8 cellular contexts compared by ENCODE assay signal in genomic region chr6:33390767-33391277, GRCh38. TPM values are rescaled to one million over a fixed set of nuclear protein-coding genes. Genes with fewer than 3 reads are reported as not detected.
A peak's percentile ranks its signal among the peaks of the same experiment; 100 is the strongest.
DNase-seq lines count a peak whose midpoint lies in the region; ATAC-seq, FAIRE-seq and TF ChIP-seq lines count a peak whose summit lies in the region.

No MANE protein-coding gene starts in this region.

- no peak for FAIRE-seq in small intestine (lab: Jason Lieb, UNC)

- DNase-seq in H7: no peak
- no peak for DNase-seq in foreskin keratinocyte
- DNase-seq in small intestine: no peak
- no peak for DNase-seq in glomerular visceral epithelial cell (ENCODE audit: extremely low spot score)
- no peak for DNase-seq in stimulated activated CD8-positive, alpha-beta memory T cell treated with anti-CD3 and anti-CD28 coated beads, Interleukin-4, amount 100 ng/mL, for 48 hours
- no peak for DNase-seq in NCI-H446 (lab: John Stamatoyannopoulos, UW)
- no peak for DNase-seq in HT-29 (ENCODE audit: low spot score)

- no peak for TF ChIP-seq CTCF in VCaP (conservative IDR thresholded peaks at IDR 0.05)
- no peak for TF ChIP-seq CTCF in foreskin keratinocyte (conservative IDR thresholded peaks at IDR 0.05)

- no peaks in the 10 kb centered on the region for H3K9me3 ChIP-seq in small intestine (ENCODE audit: control insufficient read depth, low read depth)

- WGBS in small intestine, 3 donors: 79 to 89% (median 80%) methylated on average over 9 of the region's 9 CpGs

- H3K4me1 ChIP-seq in foreskin keratinocyte (no peaks in the 10 kb centered on the region), small intestine (ENCODE audit: control insufficient read depth in 2 of 2, insufficient read depth in 1 of 2, low read depth in 1 of 2, low read length in 1 of 2) (no peaks in the 10 kb centered on the region)

- ATAC-seq in foreskin keratinocyte: no peak

- peak overlapping the region; percentile 98 for H3K4me3 ChIP-seq in H7 (ENCODE audit: insufficient read depth, low read depth, low read length)
- H3K4me3 ChIP-seq in small intestine (ENCODE audit: low read depth in 1 of 2, low read length in 2 of 2): no peak overlapping the region

- H3K27me3 ChIP-seq in H7 (ENCODE audit: control insufficient read depth, insufficient read depth, low read length): no peaks in the 10 kb centered on the region
- no peaks in the 10 kb centered on the region for H3K27me3 ChIP-seq in foreskin keratinocyte
- no peaks in the 10 kb centered on the region for H3K27me3 ChIP-seq in small intestine (ENCODE audit: control insufficient read depth in 2 of 2, insufficient read depth in 2 of 2, low read length in 2 of 2)

- H3K36me3 ChIP-seq in H7 (replicated peaks; ENCODE audit: control insufficient read depth, insufficient read depth, low read length) (no peaks in the 10 kb centered on the region), small intestine (ENCODE audit: control insufficient read depth in 2 of 2, insufficient read depth in 2 of 2, low read length in 2 of 2) (no peaks in the 10 kb centered on the region)

- peak overlapping the region; percentile 89 for H3K27ac ChIP-seq in VCaP
- peak overlapping the region; percentile 48 for H3K27ac ChIP-seq in foreskin keratinocyte
- peak overlapping the region; percentile 86 to 91 for H3K27ac ChIP-seq in small intestine (ENCODE audit: low read depth in 1 of 2, low read length in 1 of 2)

RNA-seq across cellular contexts. Expression of gene KIFC1, which starts 0.8 kb away (rescaled TPM):
- total RNA-seq in H7 (2014; rRNA removed; shearing (Covaris generic)): 101 and 113 TPM in 2 replicates
- 58.0 and 72.9 TPM in 2 replicates for total RNA-seq in foreskin keratinocyte
- polyA plus RNA-seq in foreskin keratinocyte (42.5 and 52.9 TPM in 2 replicates), small intestine (10 to 100 TPM in 1 of 3 donors, 1 to 10 TPM in 2; 3.1 to 23.2 (median 3.2) TPM)
- 64.8 and 67.5 TPM in 2 replicates for total RNA-seq in HT-29 (2014; rRNA removed; shearing (Covaris generic))

RNA-seq across cellular contexts. Expression of gene PHF1, which starts 20.0 kb away (rescaled TPM):
- total RNA-seq in H7 (2014; rRNA removed; shearing (Covaris generic)): 38.3 and 41.9 TPM in 2 replicates
- total RNA-seq in foreskin keratinocyte: 19.4 and 21.3 TPM in 2 replicates
- polyA plus RNA-seq in foreskin keratinocyte: 29.9 and 32.0 TPM in 2 replicates
- polyA plus RNA-seq in small intestine: 10 to 100 TPM; 32.2 to 67.6 (median 48.1) TPM
- 30.8 and 35.5 TPM in 2 replicates for total RNA-seq in HT-29 (2014; rRNA removed; shearing (Covaris generic))

RNA-seq across cellular contexts. Expression of gene CUTA, which starts 27.1 kb away (rescaled TPM):
- 168 and 188 TPM in 2 replicates for total RNA-seq in H7 (2014; rRNA removed; shearing (Covaris generic))
- 248 and 266 TPM in 2 replicates for total RNA-seq in foreskin keratinocyte
- polyA plus RNA-seq in foreskin keratinocyte (382 and 433 TPM in 2 replicates), small intestine (100 to 1,000 TPM; 129 to 217 (median 183) TPM)
- total RNA-seq in HT-29 (2014; rRNA removed; shearing (Covaris generic)): 300 and 321 TPM in 2 replicates

RNA-seq across cellular contexts. Expression of gene SYNGAP1, which starts 29.0 kb away (rescaled TPM):
- 8.3 and 13.4 TPM in 2 replicates for total RNA-seq in H7 (2014; rRNA removed; shearing (Covaris generic))
- total RNA-seq in foreskin keratinocyte: 3.3 and 7.6 TPM in 2 replicates
- polyA plus RNA-seq in foreskin keratinocyte (2.0 and 2.3 TPM in 2 replicates), small intestine (1 to 10 TPM in 2 of 3 donors, under 1 TPM in 1; 0.89 to 9.6 (median 1.6) TPM)
- 3.3 and 5.2 TPM in 2 replicates for total RNA-seq in HT-29 (2014; rRNA removed; shearing (Covaris generic))
